ENCODE assay signal across 8 cellular contexts in the genomic region with DNA sequence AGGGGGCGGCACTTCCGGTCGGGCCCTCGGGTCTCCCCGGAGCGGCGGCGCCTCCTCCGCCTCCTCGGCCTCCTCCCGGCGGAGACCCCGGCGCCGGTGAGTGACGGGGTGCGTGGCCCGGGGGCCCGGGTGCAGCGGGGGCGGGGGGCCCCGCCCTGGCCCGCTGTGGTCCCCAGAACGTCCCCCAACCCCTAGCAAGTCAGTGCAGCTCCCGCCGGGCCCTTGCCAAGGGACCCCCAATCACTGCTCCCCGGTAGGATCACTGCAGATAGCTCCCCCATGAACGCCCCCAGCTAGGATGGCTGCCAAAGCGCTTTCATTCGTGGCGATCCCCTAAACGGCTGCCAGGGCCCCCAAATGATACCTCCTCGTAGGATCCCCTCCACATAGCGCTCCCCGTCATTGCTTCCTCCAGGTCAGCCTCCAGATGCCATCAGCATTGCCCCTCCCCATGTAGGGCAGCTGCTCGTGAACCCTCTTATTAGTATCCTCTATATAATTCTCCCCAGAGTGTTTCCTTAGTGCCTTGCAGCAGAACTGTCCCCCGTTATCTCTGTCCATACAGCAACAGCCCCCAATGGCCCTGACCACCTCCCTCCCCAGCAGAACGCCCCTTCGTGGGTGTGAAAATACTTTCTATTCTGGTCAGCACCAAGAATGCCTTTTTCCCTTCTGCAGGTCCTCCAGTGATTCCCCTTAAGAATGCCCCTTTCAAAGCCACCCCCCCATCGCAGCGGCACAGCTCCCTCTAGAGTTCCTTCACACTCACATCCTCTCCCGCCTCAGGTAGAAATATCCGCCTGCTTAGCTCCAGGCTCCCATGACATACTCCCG. TPM values are rescaled to one million over a fixed set of nuclear protein-coding genes. Genes with fewer than 3 reads are reported as not detected.
DNase-seq lines count a peak whose midpoint lies in the region; ATAC-seq lines count a peak whose summit lies in the region.

Gene ZNF865, plus strand, starts transcription at position 11 of the 834 bp plus-strand sequence. CDS start 7,972 bp downstream, outside the sequence.

- peak; percentile 33 for ATAC-seq in GM21515 (IDR thresholded peaks at IDR 0.05; ENCODE audit: unreplicated experiment)

- H3K9me3 ChIP-seq in SJCRH30 (replicated peaks): no peaks in the 10 kb centered on the region

- H3K27ac Mint-ChIP-seq in activated naive CD4-positive, alpha-beta T cell treated with anti-CD3 and anti-CD28 coated beads, Interleukin-2, amount 10 ng/mL, durations not matched to agents 7 days and 5 days: peak within 1 kb of the TSS; percentile 98

- peak; percentile 70 for DNase-seq in CMK (ENCODE audit: low read depth)
- peak; percentile 75 for DNase-seq in LoVo (ENCODE audit: low spot score)
- peak; percentile 87 to 90 for DNase-seq in SJCRH30
- peak; percentile 81 for DNase-seq in activated naive CD4-positive, alpha-beta T cell treated with anti-CD3 and anti-CD28 coated beads, Interleukin-2, amount 10 ng/mL, durations not matched to agents 7 days and 5 days
- DNase-seq in germinal center (ENCODE audit: low spot score): peak; percentile 68
- peak; percentile 70 for DNase-seq in non-pigmented ciliary epithelial cell (ENCODE audit: low read depth)

- H3K27ac ChIP-seq in SJCRH30 (peak within 1 kb of the TSS; percentile 78), temporal lobe (ENCODE audit: low read depth, low read length) (peak within 1 kb of the TSS; percentile 96)

- H3K36me3 Mint-ChIP-seq in activated naive CD4-positive, alpha-beta T cell treated with anti-CD3 and anti-CD28 coated beads, Interleukin-2, amount 10 ng/mL, durations not matched to agents 7 days and 5 days: peaks cover 38% of the 10 kb centered on the region

- no peaks in the 10 kb centered on the region for H3K27me3 Mint-ChIP-seq in activated naive CD4-positive, alpha-beta T cell treated with anti-CD3 and anti-CD28 coated beads, Interleukin-2, amount 10 ng/mL, durations not matched to agents 7 days and 5 days

- H3K4me1 ChIP-seq in SJCRH30: peaks cover 4% of the 10 kb centered on the region; the same call in 1 of the 2 replicates

- CTCF ChIA-PET in activated naive CD4-positive, alpha-beta T cell treated with anti-CD3 and anti-CD28 coated beads, Interleukin-2, amount 10 ng/mL, durations not matched to agents 7 days and 5 days (lab: Charles Lee): interaction anchor here (0.7 to 2.5 kb wide), 24 partner anchors 11 to 465 kb away, joined by 3 to 21 read pairs (median 4); partner anchors contain the start of genes ISOC2, U2AF2, ZNF579 and ZNF784

- H3K36me3 ChIP-seq in SJCRH30: 0 out of 2 replicates have a peak, but pooled peaks cover 5% of the 10 kb centered on the region

- H3K4me3 ChIP-seq in SJCRH30: peak within 1 kb of the TSS; percentile 72

- peak within 1 kb of the TSS; percentile 93 for H3K4me3 Mint-ChIP-seq in activated naive CD4-positive, alpha-beta T cell treated with anti-CD3 and anti-CD28 coated beads, Interleukin-2, amount 10 ng/mL, durations not matched to agents 7 days and 5 days

- no peaks in the 10 kb centered on the region for H3K27me3 ChIP-seq in SJCRH30

- peaks cover 59% of the 10 kb centered on the region for H3K4me1 Mint-ChIP-seq in activated naive CD4-positive, alpha-beta T cell treated with anti-CD3 and anti-CD28 coated beads, Interleukin-2, amount 10 ng/mL, durations not matched to agents 7 days and 5 days

- H3K9me3 Mint-ChIP-seq in activated naive CD4-positive, alpha-beta T cell treated with anti-CD3 and anti-CD28 coated beads, Interleukin-2, amount 10 ng/mL, durations not matched to agents 7 days and 5 days: no peaks in the 10 kb centered on the region

RNA-seq across cellular contexts. Expression of gene ZNF865, which starts in this region (rescaled TPM):
- total RNA-seq in SJCRH30 (2014; rRNA removed; shearing (Covaris generic)): 1.7 and 2.0 TPM in 2 replicates
- total RNA-seq in temporal lobe: 2.7 TPM

Comparison
In these comparisons a context has a peak if more than half of its experiments do, and no peak if none do; other contexts are left out.
1. Peak in every context shown above with its lines: DNase-seq, ATAC-seq, H3K4me3 ChIP-seq and H3K27ac ChIP-seq.